ENCODE assay signal across 4 cellular contexts in genomic region chr1:9866836-9867235, GRCh38.
"Had no signal": no experiment of that assay in that cellular context is flagged by ENCODE, and none has a peak within 500 bp of the region (broad histone marks: within the 10 kb centered on the region; RNA-seq: fewer than 3 reads in every experiment).

No MANE protein-coding gene starts in this region.

- H3K27me3 ChIP-seq: adrenal gland, tibial nerve, vagina had no signal

- H3K9me3 ChIP-seq: adrenal gland, tibial nerve, vagina had no signal

- H3K4me3 ChIP-seq: adrenal gland, smooth muscle cell, tibial nerve, vagina had no signal

- H3K4me2 ChIP-seq: smooth muscle cell had no signal

- H3K27ac ChIP-seq: adrenal gland, tibial nerve, vagina had no signal
